ENCODE assay signal across 22 cellular contexts in the genomic region with DNA sequence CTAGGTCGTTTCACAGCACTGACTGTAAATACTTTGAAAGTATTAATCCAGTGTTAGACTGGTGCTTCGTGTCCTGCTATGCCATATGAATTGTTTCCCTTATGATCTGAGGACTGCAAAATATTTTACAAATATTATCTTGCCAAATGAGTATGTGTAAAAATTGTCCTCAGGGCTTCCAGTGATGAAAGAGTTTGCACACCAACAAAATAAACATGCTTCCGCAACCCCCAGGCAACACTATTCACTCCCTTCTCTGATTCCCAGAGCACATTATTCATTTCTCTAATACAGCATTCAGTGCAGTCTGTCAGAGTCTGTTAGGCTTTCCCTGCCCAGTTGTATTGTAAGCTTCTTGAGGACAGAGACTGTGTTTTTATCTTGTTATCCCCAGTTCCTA.
"Had no signal": no experiment of that assay in that cellular context is flagged by ENCODE, and none has a peak within 500 bp of the region (broad histone marks: within the 10 kb centered on the region; RNA-seq: fewer than 3 reads in every experiment).

No MANE protein-coding gene starts in this region.

- H3K27me3 ChIP-seq: dorsolateral prefrontal cortex, esophagus squamous epithelium, spleen, transverse colon had no signal

- H3K4me1 ChIP-seq: esophagus squamous epithelium, psoas muscle, spleen, transverse colon had no signal

- H3K4me3 Mint-ChIP-seq: central memory CD8-positive, alpha-beta T cell; naive thymus-derived CD8-positive, alpha-beta T cell; stimulated activated memory B cell treated with anti-CD40 and anti-IgM and Interleukin-4, amounts not matched to agents 10 μg/mL and 1 μg/mL and 100 μg/mL, for 72 hours; stimulated activated naive CD8-positive, alpha-beta T cell treated with anti-CD3 and anti-CD28 coated beads, Interleukin-15, amount 100 ng/mL, for 72 hours had no signal

- H3K4me1 Mint-ChIP-seq: central memory CD8-positive, alpha-beta T cell; naive thymus-derived CD8-positive, alpha-beta T cell; stimulated activated memory B cell treated with anti-CD40 and anti-IgM and Interleukin-4, amounts not matched to agents 10 μg/mL and 1 μg/mL and 100 μg/mL, for 72 hours; stimulated activated naive CD8-positive, alpha-beta T cell treated with anti-CD3 and anti-CD28 coated beads, Interleukin-15, amount 100 ng/mL, for 72 hours had no signal

- H3K36me3 ChIP-seq: esophagus squamous epithelium, spleen, thoracic aorta, transverse colon had no signal

- DNase-seq: cortex of kidney; dorsolateral prefrontal cortex; effector CD8-positive, alpha-beta T cell; esophagus squamous epithelium; foreskin fibroblast; kidney; left cardiac atrium; left ventricle myocardium superior; mesendoderm; naive thymus-derived CD8-positive, alpha-beta T cell; psoas muscle; spleen; stimulated activated CD4-positive, alpha-beta T cell treated with anti-CD3 and anti-CD28 coated beads, Interleukin-15, amount 100 ng/mL, for 24 hours; stimulated activated CD4-positive, alpha-beta T cell treated with anti-CD3 and anti-CD28 coated beads, Interleukin-1b, Interleukin-23, amount 100 ng/mL, for 48 hours; stimulated activated CD4-positive, alpha-beta T cell treated with anti-CD3 and anti-CD28 coated beads, Interleukin-4, amount 100 ng/mL, for 24 hours; stimulated activated naive CD8-positive, alpha-beta T cell treated with anti-CD3 and anti-CD28 coated beads, Interleukin-15, amount 100 ng/mL, for 72 hours; transverse colon had no signal

- H3K4me3 ChIP-seq: dorsolateral prefrontal cortex, esophagus squamous epithelium, psoas muscle, spleen, thoracic aorta, transverse colon had no signal

- H3K27ac ChIP-seq: dorsolateral prefrontal cortex, epithelial cell of prostate, esophagus squamous epithelium, psoas muscle, spleen, thoracic aorta, transverse colon had no signal

- H3K27ac Mint-ChIP-seq: naive thymus-derived CD8-positive, alpha-beta T cell; stimulated activated memory B cell treated with anti-CD40 and anti-IgM and Interleukin-4, amounts not matched to agents 10 μg/mL and 1 μg/mL and 100 μg/mL, for 72 hours; stimulated activated naive CD8-positive, alpha-beta T cell treated with anti-CD3 and anti-CD28 coated beads, Interleukin-15, amount 100 ng/mL, for 72 hours had no signal

- H3K9me3 ChIP-seq: esophagus squamous epithelium, psoas muscle had no signal

- H3K27me3 Mint-ChIP-seq: central memory CD8-positive, alpha-beta T cell; stimulated activated memory B cell treated with anti-CD40 and anti-IgM and Interleukin-4, amounts not matched to agents 10 μg/mL and 1 μg/mL and 100 μg/mL, for 72 hours; stimulated activated naive CD8-positive, alpha-beta T cell treated with anti-CD3 and anti-CD28 coated beads, Interleukin-15, amount 100 ng/mL, for 72 hours had no signal

- ATAC-seq: left cardiac atrium; left ventricle myocardium superior; naive thymus-derived CD8-positive, alpha-beta T cell; psoas muscle; sciatic nerve; stimulated activated memory B cell treated with anti-CD40 and anti-IgM and Interleukin-4, amounts not matched to agents 10 μg/mL and 1 μg/mL and 100 μg/mL, for 72 hours; stimulated activated naive CD8-positive, alpha-beta T cell treated with anti-CD3 and anti-CD28 coated beads, Interleukin-15, amount 100 ng/mL, for 72 hours had no signal

- H3K36me3 Mint-ChIP-seq: stimulated activated memory B cell treated with anti-CD40 and anti-IgM and Interleukin-4, amounts not matched to agents 10 μg/mL and 1 μg/mL and 100 μg/mL, for 72 hours had no signal
